In the genomic region with DNA sequence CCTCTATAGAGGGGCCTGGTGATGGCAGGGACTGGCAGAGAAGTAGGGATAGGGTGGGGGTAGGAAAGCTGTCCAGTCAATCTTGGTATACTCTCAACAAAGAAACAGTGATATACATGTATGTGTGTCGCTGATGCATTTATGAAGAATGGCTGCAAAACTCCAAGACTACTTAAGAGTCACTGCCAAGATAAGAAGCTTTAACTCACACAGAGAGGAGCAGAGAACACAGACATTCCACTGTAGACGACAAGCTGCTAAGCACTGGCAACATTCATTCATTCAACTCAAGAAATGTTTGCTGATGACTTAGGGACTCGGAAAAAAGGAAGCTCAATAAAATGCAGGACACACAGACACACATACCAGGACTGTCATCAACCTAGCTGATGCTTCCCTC, we compare ENCODE assay signal across 24 cellular contexts. TPM values are rescaled to one million over a fixed set of nuclear protein-coding genes. Genes with fewer than 3 reads are reported as not detected.
DNase-seq lines count a peak whose midpoint lies in the region; ATAC-seq and TF ChIP-seq lines count a peak whose summit lies in the region.
"Had no signal": no experiment of that assay in that cellular context is flagged by ENCODE, and none has a peak within 500 bp of the region (broad histone marks: within the 10 kb centered on the region; RNA-seq: fewer than 3 reads in every experiment).

No MANE protein-coding gene starts in this region.

- H3K27ac ChIP-seq in endodermal cell (ENCODE audit: low read depth, low read length) = no peak overlapping the region
- H3K27ac ChIP-seq: BLaER1, coronary artery, SJSA1, spleen had no signal

- peak overlapping the region; percentile 76 to 94 for H3K27ac Mint-ChIP-seq in activated naive CD4-positive, alpha-beta T cell treated with anti-CD3 and anti-CD28 coated beads, Interleukin-2, amount 50 U/mL, for 72 hours
- peak overlapping the region; percentile 36 for H3K27ac Mint-ChIP-seq in endodermal cell
- H3K27ac Mint-ChIP-seq: stimulated activated naive CD8-positive, alpha-beta T cell treated with anti-CD3 and anti-CD28 coated beads, Interleukin-15, amount 100 ng/mL, for 72 hours had no signal

- no peak overlapping the region for H3K4me3 ChIP-seq in endodermal cell (ENCODE audit: low read length)
- H3K4me3 ChIP-seq: BLaER1, coronary artery, GM23338, SJSA1, spleen had no signal

- H3K27me3 Mint-ChIP-seq in endodermal cell (ENCODE audit: insufficient read depth) = no peaks in the 10 kb centered on the region
- H3K27me3 Mint-ChIP-seq: activated naive CD8-positive, alpha-beta T cell treated with anti-CD3 and anti-CD28 coated beads, Interleukin-2, amount 50 U/mL, for 24 hours; stimulated activated naive CD8-positive, alpha-beta T cell treated with anti-CD3 and anti-CD28 coated beads, Interleukin-15, amount 100 ng/mL, for 72 hours had no signal

- H3K9ac ChIP-seq in endodermal cell (ENCODE audit: extremely low read depth, low read length, poor library complexity, severe bottlenecking) = no peak overlapping the region
- H3K9ac ChIP-seq: BLaER1 had no signal

- no peak for TF ChIP-seq CTCF in endodermal cell (conservative IDR thresholded peaks at IDR 0.05)

- H3K9me3 Mint-ChIP-seq in activated naive CD4-positive, alpha-beta T cell treated with anti-CD3 and anti-CD28 coated beads, Interleukin-2, amount 50 U/mL, for 72 hours = no peaks in the 10 kb centered on the region
- no peaks in the 10 kb centered on the region for H3K9me3 Mint-ChIP-seq in endodermal cell
- H3K9me3 Mint-ChIP-seq: activated naive CD8-positive, alpha-beta T cell treated with anti-CD3 and anti-CD28 coated beads, Interleukin-2, amount 50 U/mL, for 24 hours; GM23338; stimulated activated naive CD8-positive, alpha-beta T cell treated with anti-CD3 and anti-CD28 coated beads, Interleukin-15, amount 100 ng/mL, for 72 hours had no signal

- peaks cover 5% of the 10 kb centered on the region for H3K4me1 ChIP-seq in endodermal cell (ENCODE audit: control insufficient read depth, insufficient read depth, low read length)

- no peak for DNase-seq in activated naive CD4-positive, alpha-beta T cell treated with anti-CD3 and anti-CD28 coated beads, Interleukin-2, amount 50 U/mL, for 72 hours (ENCODE audit: low spot score in 2 of 2)
- DNase-seq in activated naive CD4-positive, alpha-beta T cell treated with Interleukin-2 at 50 U/mL for 16 hours = no peak
- DNase-seq in NCI-H226 = peak; percentile 19
- no peak for DNase-seq in endodermal cell
- peak; percentile 17 for DNase-seq in posterior vena cava (ENCODE audit: low spot score)
- no peak for DNase-seq in NCI-H2081 (lab: John Stamatoyannopoulos, UW)
- no peak for DNase-seq in SW480 (ENCODE audit: low spot score)
- DNase-seq: activated effector memory CD4-positive, alpha-beta T cell treated with Interleukin-2 at 50 U/mL for 16 hours; activated naive CD8-positive, alpha-beta T cell treated with anti-CD3 and anti-CD28 coated beads, Interleukin-2, amount 50 U/mL, for 24 hours; Calu3; glutamatergic neuron; NCI-H1105; NCI-H2029 treated with DMSO at 0.1 percent for 48 hours; NCI-H446; PC-3; spleen; stimulated activated naive CD8-positive, alpha-beta T cell treated with anti-CD3 and anti-CD28 coated beads, Interleukin-15, amount 100 ng/mL, for 72 hours; trophoblast cell had no signal

- no peak for ATAC-seq in activated naive CD4-positive, alpha-beta T cell treated with anti-CD3 and anti-CD28 coated beads, Interleukin-2, amount 50 U/mL, for 72 hours
- ATAC-seq in GM18502 (IDR thresholded peaks at IDR 0.05; ENCODE audit: poor library complexity, unreplicated experiment) = no peak
- ATAC-seq: GM23338, left lobe of liver, PC-3 had no signal

- 71 to 84% methylated on average over 2 to 3 of the region's 3 CpGs for WGBS in endodermal cell (ENCODE audit: insufficient coverage in 1 of 2, insufficient read length in 1 of 2), 2 experiments

- intact Hi-C loops in posterior vena cava (cut with DNase I) = no loop called here

- no peaks in the 10 kb centered on the region for H3K36me3 ChIP-seq in endodermal cell (ENCODE audit: control insufficient read depth, insufficient read depth, low read length)
- H3K36me3 ChIP-seq: BLaER1, SJSA1, spleen had no signal

- peaks cover 34% of the 10 kb centered on the region for H3K4me1 Mint-ChIP-seq in endodermal cell

- H3K4me3 Mint-ChIP-seq in endodermal cell = no peak overlapping the region
- H3K4me3 Mint-ChIP-seq: activated naive CD8-positive, alpha-beta T cell treated with anti-CD3 and anti-CD28 coated beads, Interleukin-2, amount 50 U/mL, for 24 hours; GM23338; stimulated activated naive CD8-positive, alpha-beta T cell treated with anti-CD3 and anti-CD28 coated beads, Interleukin-15, amount 100 ng/mL, for 72 hours had no signal

- H3K27me3 ChIP-seq in endodermal cell (ENCODE audit: control insufficient read depth, insufficient read depth, low read length, poor library complexity, severe bottlenecking) = no peaks in the 10 kb centered on the region
- H3K27me3 ChIP-seq: BLaER1, SJSA1, spleen had no signal

- H3K9me3 ChIP-seq in endodermal cell (ENCODE audit: control insufficient read depth, low read length) = no peaks in the 10 kb centered on the region
- H3K9me3 ChIP-seq: BLaER1, SJSA1, spleen had no signal

- H3K36me3 Mint-ChIP-seq in activated naive CD4-positive, alpha-beta T cell treated with anti-CD3 and anti-CD28 coated beads, Interleukin-2, amount 50 U/mL, for 72 hours = peaks cover 5 to 11% of the 10 kb centered on the region in 2 donors
- peaks cover 2% of the 10 kb centered on the region for H3K36me3 Mint-ChIP-seq in endodermal cell (ENCODE audit: low read depth)

RNA-seq across cellular contexts. Expression of a gene that starts 5.5 kb away (rescaled TPM):
- 10 to 100 TPM; 14.5 to 14.6 TPM for total RNA-seq in activated naive CD4-positive, alpha-beta T cell treated with anti-CD3 and anti-CD28 coated beads, Interleukin-2, amount 50 U/mL, for 72 hours
- total RNA-seq in endodermal cell (10 to 100 TPM; 65.0 to 69.5 TPM), posterior vena cava (10 to 100 TPM; 13.9 to 18.3 TPM)
- polyA plus RNA-seq in endodermal cell (2013, experiment 1 of 2) = 64.0 TPM
- 59.8 TPM for polyA plus RNA-seq in endodermal cell (2013, experiment 2 of 2)

RNA-seq across cellular contexts. Expression of a gene that starts 38.6 kb away (rescaled TPM):
- total RNA-seq in activated naive CD4-positive, alpha-beta T cell treated with anti-CD3 and anti-CD28 coated beads, Interleukin-2, amount 50 U/mL, for 72 hours = 10 to 100 TPM; 14.0 to 30.8 TPM
- 10 to 100 TPM; 27.7 to 40.0 TPM for total RNA-seq in endodermal cell
- polyA plus RNA-seq in endodermal cell (2013, experiment 1 of 2) = 35.3 TPM
- 36.4 TPM for polyA plus RNA-seq in endodermal cell (2013, experiment 2 of 2)
- 10 to 100 TPM; 31.5 to 34.1 TPM for total RNA-seq in posterior vena cava

RNA-seq across cellular contexts. Expression of a gene that starts 38.7 kb away (rescaled TPM):
- 10 to 100 TPM in 1 of 2 donors, 1 to 10 TPM in 1; 6.0 to 13.1 TPM for total RNA-seq in activated naive CD4-positive, alpha-beta T cell treated with anti-CD3 and anti-CD28 coated beads, Interleukin-2, amount 50 U/mL, for 72 hours
- total RNA-seq in endodermal cell (1 to 10 TPM; 5.4 to 7.9 TPM), posterior vena cava (1 to 10 TPM; 7.5 to 7.8 TPM)
- polyA plus RNA-seq in endodermal cell (2013, experiment 1 of 2) = 7.5 TPM
- 8.7 TPM for polyA plus RNA-seq in endodermal cell (2013, experiment 2 of 2)

Comparison
In these comparisons a context has a peak if more than half of its experiments do, and no peak if none do; other contexts are left out.
1. DNase-seq: peak in NCI-H226 (single experiment) and posterior vena cava (single experiment); none in activated naive CD4-positive, alpha-beta T cell treated with anti-CD3 and anti-CD28 coated beads, Interleukin-2, amount 50 U/mL, for 72 hours (0 of 2), activated naive CD4-positive, alpha-beta T cell treated with Interleukin-2 at 50 U/mL for 16 hours (single experiment), endodermal cell (single experiment), NCI-H2081 (0 of 2) and SW480 (single experiment).